In the genomic region with DNA sequence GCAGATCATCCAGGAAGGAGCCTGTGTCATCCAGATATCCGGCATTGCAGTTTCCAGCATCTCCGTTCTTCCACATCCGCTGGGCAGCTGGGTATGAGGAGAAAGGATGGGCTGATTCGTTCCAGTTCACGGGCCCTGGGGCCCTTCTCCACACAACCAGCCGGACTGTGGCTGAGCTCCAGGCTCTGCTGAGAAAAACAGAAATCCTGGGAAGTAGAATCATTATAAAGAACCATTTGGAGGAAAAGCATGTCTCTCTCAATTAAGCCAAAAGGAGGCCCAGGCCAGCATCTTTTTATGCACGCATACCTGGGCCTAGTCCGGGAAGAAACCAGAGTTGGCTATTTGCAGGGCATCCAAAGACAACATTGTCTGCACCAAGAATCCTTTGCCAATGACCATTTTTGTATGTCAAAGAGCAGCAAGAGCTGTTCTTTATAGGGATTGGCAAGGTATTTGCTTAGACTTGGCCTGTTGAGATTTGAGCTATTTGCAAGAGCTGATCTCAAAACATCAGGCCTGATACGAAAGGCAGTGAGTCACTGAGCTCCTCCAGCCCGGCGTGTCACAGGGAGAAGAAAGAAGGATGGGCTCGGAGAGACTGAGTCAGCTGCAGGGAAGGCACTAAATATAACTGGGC, we compare ENCODE assay signal across 12 cellular contexts.
A peak's percentile ranks its signal among the peaks of the same experiment; 100 is the strongest.
DNase-seq lines count a peak whose midpoint lies in the region; ATAC-seq and TF ChIP-seq lines count a peak whose summit lies in the region.
"Had no signal": no experiment of that assay in that cellular context is flagged by ENCODE, and none has a peak within 500 bp of the region (broad histone marks: within the 10 kb centered on the region; RNA-seq: fewer than 3 reads in every experiment).

No MANE protein-coding gene starts in this region.

- in situ Hi-C loops in Caki2 (cut with HindIII; ENCODE audit: low pct_unique_long_range_greater_than_20kb, low sequenced_read_pairs), result no loop called here

- intact Hi-C loops in ascending aorta (cut with DNase I) (loop anchor here (1.0 to 5.0 kb wide), 3 partner anchors 18 to 182 kb away; no protein-coding TSS in a partner anchor), Right ventricle myocardium superior (cut with DNase I) (no loop called here)

- DNase-seq in Caki2 (ENCODE audit: low read depth) (peak; percentile 39), ascending aorta (ENCODE audit: low spot score in 2 of 2) (peak; percentile 79 to 96), Right ventricle myocardium superior (peak; percentile 62), renal cortical epithelial cell (ENCODE audit: low read depth) (peak; percentile 7), NCI-H1048 (lab: John Stamatoyannopoulos, UW) (no peak), Kasumi-1 (lab: John Stamatoyannopoulos, UW) (no peak)
- DNase-seq in activated effector memory CD4-positive, alpha-beta T cell treated with Interleukin-2 at 50 U/mL for 16 hours, result no peak
- DNase-seq: CD8-positive, alpha-beta memory T cell; cerebellar nuclear complex; left colon had no signal

- H3K27ac ChIP-seq in ascending aorta, result peak overlapping the region; percentile 95 to 97

- ATAC-seq in Right ventricle myocardium superior (ENCODE audit: poor library complexity) (peak; percentile 64), GM19023 (IDR thresholded peaks at IDR 0.05; ENCODE audit: unreplicated experiment) (no peak)
- ATAC-seq: activated CD4-positive, CD25-positive, alpha-beta regulatory T cell treated with anti-CD3 and anti-CD28 coated beads, Interleukin-2, amount 50 U/mL, for 24 hours; left colon had no signal

- H3K4me1 ChIP-seq in ascending aorta, result peaks cover 47 to 86% of the 10 kb centered on the region in 2 donors

- no peaks in the 10 kb centered on the region for H3K36me3 ChIP-seq in ascending aorta

- H3K4me3 ChIP-seq in ascending aorta, result peak overlapping the region in 1 of 2 donors; percentile 21

- H3K9me3 ChIP-seq in ascending aorta, result no peaks in the 10 kb centered on the region

- H3K27me3 ChIP-seq in ascending aorta, result no peaks in the 10 kb centered on the region

- no peak for TF ChIP-seq CTCF in ascending aorta (IDR thresholded peaks at IDR 0.05)

Comparison
In these comparisons a context has a peak if more than half of its experiments do, and no peak if none do; other contexts are left out.
1. DNase-seq: peak in Caki2 (single experiment), ascending aorta (2 of 2), Right ventricle myocardium superior (single experiment) and renal cortical epithelial cell (single experiment); none in NCI-H1048 (single experiment), activated effector memory CD4-positive, alpha-beta T cell treated with Interleukin-2 at 50 U/mL for 16 hours (single experiment) and Kasumi-1 (0 of 2).